In genomic region chr10:127003032-127003685, GRCh38 we compare ENCODE assay signal across 20 cellular contexts.
A peak's percentile ranks its signal among the peaks of the same experiment; 100 is the strongest.
DNase-seq lines count a peak whose midpoint lies in the region; ATAC-seq, FAIRE-seq and TF ChIP-seq lines count a peak whose summit lies in the region.
"Had no signal": no experiment of that assay in that cellular context is flagged by ENCODE, and none has a peak within 500 bp of the region (broad histone marks: within the 10 kb centered on the region; RNA-seq: fewer than 3 reads in every experiment).

No MANE protein-coding gene starts in this region.

- H3K9me3 Mint-ChIP-seq in WTC11 = peaks cover 7% of the 10 kb centered on the region
- no peaks in the 10 kb centered on the region for H3K9me3 Mint-ChIP-seq in endothelial cell (ENCODE audit: unreplicated experiment)
- peaks cover 8% of the 10 kb centered on the region for H3K9me3 Mint-ChIP-seq in stimulated activated memory B cell treated with anti-CD40 and anti-IgM and Interleukin-4, amounts not matched to agents 10 μg/mL and 1 μg/mL and 100 μg/mL, for 72 hours
- H3K9me3 Mint-ChIP-seq in activated naive CD4-positive, alpha-beta T cell treated with anti-CD3 and anti-CD28 coated beads, Interleukin-2, amount 50 U/mL, for 72 hours = peaks cover 10 to 14% of the 10 kb centered on the region in 2 donors
- H3K9me3 Mint-ChIP-seq: CD4-positive, alpha-beta T cell had no signal

- H3K4me1 Mint-ChIP-seq in WTC11 = peaks cover 2% of the 10 kb centered on the region; the same call in 1 of the 2 replicates
- peaks cover 3% of the 10 kb centered on the region for H3K4me1 Mint-ChIP-seq in endothelial cell (ENCODE audit: unreplicated experiment)
- H3K4me1 Mint-ChIP-seq in stimulated activated memory B cell treated with anti-CD40 and anti-IgM and Interleukin-4, amounts not matched to agents 10 μg/mL and 1 μg/mL and 100 μg/mL, for 72 hours = no peaks in the 10 kb centered on the region

- H3K4me2 ChIP-seq in HepG2 (ENCODE audit: low read depth, low read length) = no peak overlapping the region

- no peak for TF ChIP-seq POLR2A in HepG2 (IDR thresholded peaks at IDR 0.05; ENCODE audit: insufficient read depth in 1 of 2, low read depth in 2 of 2, low read length in 2 of 2)

- intact Hi-C loops in HepG2 (cut with micrococcal nuclease; ENCODE audit: unreplicated experiment) = no loop called here

- no TSS peak for BruUV-seq in HepG2 (replicated peaks; lab: Mats Ljungman, UMichigan)

- no peaks in the 10 kb centered on the region for H4K20me1 ChIP-seq in HepG2 (ENCODE audit: insufficient read depth, low read length)

- no peak overlapping the region for H2AFZ ChIP-seq in HepG2 (ENCODE audit: low read length)

- in situ Hi-C loops in HepG2 (cut with HindIII; ENCODE audit: extremely low pct_ligation_motif_present, low pct_unique_long_range_greater_than_20kb) = no loop called here

- H3K36me3 ChIP-seq in liver (ENCODE audit: control insufficient read depth in 4 of 4, insufficient read depth in 3 of 4, low read depth in 1 of 4, low read length in 3 of 4) = peaks cover 4 to 24% (median 15%) of the 10 kb centered on the region in 4 donors
- peaks cover 7 to 41% of the 10 kb centered on the region in 2 experiments; a peak in 4 of 5 replicates for H3K36me3 ChIP-seq in HepG2 (replicated peaks in 1 of 2; ENCODE audit: control insufficient read depth in 1 of 2, insufficient read depth in 2 of 2, low read length in 2 of 2)

- H3K27ac ChIP-seq in liver (ENCODE audit: low read depth in 1 of 2, low read length in 2 of 2) = no peak overlapping the region
- no peak overlapping the region for H3K27ac ChIP-seq in HepG2 (ENCODE audit: extremely low read length, insufficient read depth, low read length)
- H3K27ac ChIP-seq in substantia nigra (ENCODE audit: low read depth, low read length, poor library complexity, severe bottlenecking) = no peak overlapping the region

- H3K4me3 Mint-ChIP-seq in WTC11 (no peak overlapping the region), endothelial cell (ENCODE audit: unreplicated experiment) (no peak overlapping the region)
- H3K4me3 Mint-ChIP-seq in stimulated activated memory B cell treated with anti-CD40 and anti-IgM and Interleukin-4, amounts not matched to agents 10 μg/mL and 1 μg/mL and 100 μg/mL, for 72 hours = no peak overlapping the region
- H3K4me3 Mint-ChIP-seq: CD4-positive, alpha-beta T cell had no signal

- H3K27ac Mint-ChIP-seq in WTC11 = peak overlapping the region; percentile 49
- peak overlapping the region; percentile 6 for H3K27ac Mint-ChIP-seq in endothelial cell (ENCODE audit: unreplicated experiment)
- H3K27ac Mint-ChIP-seq in stimulated activated memory B cell treated with anti-CD40 and anti-IgM and Interleukin-4, amounts not matched to agents 10 μg/mL and 1 μg/mL and 100 μg/mL, for 72 hours = no peak overlapping the region
- H3K27ac Mint-ChIP-seq in activated naive CD4-positive, alpha-beta T cell treated with anti-CD3 and anti-CD28 coated beads, Interleukin-2, amount 50 U/mL, for 72 hours = no peak overlapping the region
- H3K27ac Mint-ChIP-seq: CD4-positive, alpha-beta T cell had no signal

- TF ChIP-seq CTCF in liver (IDR thresholded peaks at IDR 0.05; ENCODE audit: low read depth, low read length, missing input control) = no peak
- no peak for TF ChIP-seq CTCF in HepG2 (CRISPR knock-in tag; IDR thresholded peaks at IDR 0.05)
- no peak for TF ChIP-seq CTCF in WTC11 (IDR thresholded peaks at IDR 0.05)
- no peak for TF ChIP-seq CTCF in endothelial cell (IDR thresholded peaks at IDR 0.05; ENCODE audit: unreplicated experiment)

- H3K4me1 ChIP-seq in liver (ENCODE audit: control insufficient read depth in 4 of 4, insufficient read depth in 4 of 4, low read length in 3 of 4) (no peaks in the 10 kb centered on the region), HepG2 (ENCODE audit: insufficient read depth, low read length) (no peaks in the 10 kb centered on the region)

- no peaks in the 10 kb centered on the region for H3K79me2 ChIP-seq in HepG2 (ENCODE audit: insufficient read depth, low read length)

- no peak overlapping the region for H3K4me3 ChIP-seq in liver (ENCODE audit: low read depth in 1 of 3, low read length in 3 of 3)
- H3K4me3 ChIP-seq in HepG2 (replicated peaks in 1 of 3; ENCODE audit: insufficient read depth in 1 of 3, low read depth in 2 of 3, low read length in 3 of 3) = no peak overlapping the region

- DNase-seq in HepG2 (ENCODE audit: low spot score) = no peak
- DNase-seq in WTC11 (ENCODE audit: low spot score) = no peak
- DNase-seq in endothelial cell (ENCODE audit: low spot score) = no peak
- DNase-seq in activated naive CD4-positive, alpha-beta T cell treated with anti-CD3 and anti-CD28 coated beads, Interleukin-2, amount 50 U/mL, for 72 hours (ENCODE audit: low spot score in 2 of 2) = no peak
- no peak for DNase-seq in substantia nigra (lab: John Stamatoyannopoulos, UW)
- DNase-seq: ACHN; C1 segment of cervical spinal cord; Calu3; CD4-positive, alpha-beta T cell; DMS 273 treated with DMSO at 0.1 percent for 48 hours; DMS79 treated with DMSO at 0.1 percent for 48 hours; EL; GOT3; HCEC 1CT had no signal

- ATAC-seq in HepG2 (no peak), WTC11 (no peak), HG03565 (IDR thresholded peaks at IDR 0.05; ENCODE audit: unreplicated experiment) (no peak)
- peak; percentile 22 for ATAC-seq in stimulated activated memory B cell treated with anti-CD40 and anti-IgM and Interleukin-4, amounts not matched to agents 10 μg/mL and 1 μg/mL and 100 μg/mL, for 72 hours
- ATAC-seq in activated naive CD4-positive, alpha-beta T cell treated with anti-CD3 and anti-CD28 coated beads, Interleukin-2, amount 50 U/mL, for 72 hours = no peak

- TF ChIP-seq RAD21 in liver (IDR thresholded peaks at IDR 0.05) (no peak), HepG2 (CRISPR knock-in tag; IDR thresholded peaks at IDR 0.05) (no peak)

- H3K9ac ChIP-seq in liver (ENCODE audit: low read depth in 1 of 2, low read length in 2 of 2) = no peak overlapping the region
- H3K9ac ChIP-seq in HepG2 (ENCODE audit: insufficient read depth, low read depth, low read length) = no peak overlapping the region

- POLR2A ChIA-PET in HepG2 (lab: Yijun Ruan, JAX) (no interaction called here), WTC11 (lab: Charles Lee) (no interaction called here)

- H3K27me3 ChIP-seq in liver (ENCODE audit: control insufficient read depth in 4 of 4, insufficient read depth in 4 of 4, low read length in 3 of 4) = no peaks in the 10 kb centered on the region
- no peaks in the 10 kb centered on the region for H3K27me3 ChIP-seq in HepG2 (ENCODE audit: control insufficient read depth in 1 of 2, insufficient read depth in 2 of 2, low read length in 2 of 2)

- FAIRE-seq in HepG2 (lab: Jason Lieb, UNC) = no peak
- FAIRE-seq: G401.6, GM12891, HTR-8/SVneo had no signal

- H3K36me3 Mint-ChIP-seq in WTC11 = peaks cover 51% of the 10 kb centered on the region
- H3K36me3 Mint-ChIP-seq in endothelial cell (ENCODE audit: low read depth, unreplicated experiment) = peaks cover 52% of the 10 kb centered on the region
- H3K36me3 Mint-ChIP-seq in stimulated activated memory B cell treated with anti-CD40 and anti-IgM and Interleukin-4, amounts not matched to agents 10 μg/mL and 1 μg/mL and 100 μg/mL, for 72 hours = no peaks in the 10 kb centered on the region
- peaks cover 4 to 7% of the 10 kb centered on the region in 2 donors for H3K36me3 Mint-ChIP-seq in activated naive CD4-positive, alpha-beta T cell treated with anti-CD3 and anti-CD28 coated beads, Interleukin-2, amount 50 U/mL, for 72 hours

- H3K27me3 Mint-ChIP-seq in WTC11 (ENCODE audit: low read depth) (no peaks in the 10 kb centered on the region), endothelial cell (ENCODE audit: unreplicated experiment) (peaks cover 4% of the 10 kb centered on the region)
- no peaks in the 10 kb centered on the region for H3K27me3 Mint-ChIP-seq in stimulated activated memory B cell treated with anti-CD40 and anti-IgM and Interleukin-4, amounts not matched to agents 10 μg/mL and 1 μg/mL and 100 μg/mL, for 72 hours
- H3K27me3 Mint-ChIP-seq: CD4-positive, alpha-beta T cell had no signal

- CTCF ChIA-PET in HepG2 (lab: Yijun Ruan, JAX; ENCODE audit: low intra/inter-chr PET ratio, low total read pairs) = no interaction called here
- CTCF ChIA-PET in WTC11 (lab: Charles Lee) = no interaction called here

- TF ChIP-seq EP300 in HepG2 (IDR thresholded peaks at IDR 0.05; ENCODE audit: low read depth in 2 of 2, low read length in 2 of 2) (no peak), HepG2 (CRISPR knock-in tag; IDR thresholded peaks at IDR 0.05; ENCODE audit: borderline replicate concordance) (no peak)

- WGBS in liver = 96% methylated on average over 9 of the region's 9 CpGs
- WGBS in HepG2 (ENCODE audit: low lambda C conversion rate) = 92% methylated on average over 2 of the region's 9 CpGs

- H3K9me3 ChIP-seq in liver (ENCODE audit: control insufficient read depth in 4 of 4, low read length in 3 of 4) (no peaks in the 10 kb centered on the region), HepG2 (ENCODE audit: low read length) (no peaks in the 10 kb centered on the region)

TF ChIP-seq in liver, 16 proteins besides CTCF, POLR2A, EP300 and RAD21:
- TF ChIP-seq, protein P1, sequence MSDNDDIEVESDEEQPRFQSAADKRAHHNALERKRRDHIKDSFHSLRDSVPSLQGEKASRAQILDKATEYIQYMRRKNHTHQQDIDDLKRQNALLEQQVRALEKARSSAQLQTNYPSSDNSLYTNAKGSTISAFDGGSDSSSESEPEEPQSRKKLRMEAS (IDR thresholded peaks at IDR 0.05) = no peak
- TF ChIP-seq RXRA (IDR thresholded peaks at IDR 0.05) = peak; percentile 88 to 96
TF ChIP-seq in liver: peak in this region for 1.

TF ChIP-seq in HepG2, 621 proteins besides CTCF, POLR2A, EP300 and RAD21 (continues in another document):
- TF ChIP-seq MLLT10 (CRISPR knock-in tag; IDR thresholded peaks at IDR 0.05) = no peak
- TF ChIP-seq ELF1 (CRISPR knock-in tag; IDR thresholded peaks at IDR 0.05) = no peak
- TF ChIP-seq ZNF274 (CRISPR knock-in tag; IDR thresholded peaks at IDR 0.05) = no peak
- no peak for TF ChIP-seq TCF12 (IDR thresholded peaks at IDR 0.05)
- TF ChIP-seq TCF12 (CRISPR knock-in tag; IDR thresholded peaks at IDR 0.05) = no peak
- no peak for TF ChIP-seq ZNF446 (CRISPR knock-in tag; IDR thresholded peaks at IDR 0.05)
- no peak for TF ChIP-seq ZNF773 (CRISPR knock-in tag; IDR thresholded peaks at IDR 0.05; ENCODE audit: borderline replicate concordance)
- no peak for TF ChIP-seq ZNF839 (CRISPR knock-in tag; IDR thresholded peaks at IDR 0.05; ENCODE audit: borderline replicate concordance)

TF ChIP-seq in WTC11, 78 proteins besides CTCF, POLR2A, EP300 and RAD21:
- TF ChIP-seq, protein P2, sequence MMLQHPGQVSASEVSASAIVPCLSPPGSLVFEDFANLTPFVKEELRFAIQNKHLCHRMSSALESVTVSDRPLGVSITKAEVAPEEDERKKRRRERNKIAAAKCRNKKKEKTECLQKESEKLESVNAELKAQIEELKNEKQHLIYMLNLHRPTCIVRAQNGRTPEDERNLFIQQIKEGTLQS (CRISPR knock-in tag; conservative IDR thresholded peaks at IDR 0.05) = no peak
- TF ChIP-seq GTF2I (CRISPR knock-in tag; conservative IDR thresholded peaks at IDR 0.05) (no peak), CREB1 (CRISPR knock-in tag; IDR thresholded peaks at IDR 0.05) (no peak), ZNF121 (CRISPR knock-in tag; IDR thresholded peaks at IDR 0.05) (no peak)

Comparison
In these comparisons a context has a peak if more than half of its experiments do, and no peak if none do; other contexts are left out.
1. H3K27ac Mint-ChIP-seq: peak in WTC11 (single experiment) and endothelial cell (single experiment); none in stimulated activated memory B cell treated with anti-CD40 and anti-IgM and Interleukin-4, amounts not matched to agents 10 μg/mL and 1 μg/mL and 100 μg/mL, for 72 hours (single experiment) and activated naive CD4-positive, alpha-beta T cell treated with anti-CD3 and anti-CD28 coated beads, Interleukin-2, amount 50 U/mL, for 72 hours (0 of 2).